8 cellular contexts compared by ENCODE assay signal in genomic region chr13:40116008-40116407, GRCh38.
DNase-seq lines count a peak whose midpoint lies in the region; ATAC-seq and TF ChIP-seq lines count a peak whose summit lies in the region.

No MANE protein-coding gene starts in this region.

- H3K4me3 Mint-ChIP-seq in activated naive CD8-positive, alpha-beta T cell: no peak overlapping the region
- no peak overlapping the region for H3K4me3 Mint-ChIP-seq in HFFc6

- H3K36me3 ChIP-seq in ACC112 (ENCODE audit: insufficient read depth, low read length) (no peaks in the 10 kb centered on the region), hepatocyte (replicated peaks; ENCODE audit: insufficient read depth, low read depth) (no peaks in the 10 kb centered on the region)

- H3K4me2 ChIP-seq in hepatocyte: peak overlapping the region; percentile 37

- H3K79me2 ChIP-seq in ACC112 (ENCODE audit: control insufficient read depth, insufficient read depth, low read length, unreplicated experiment): no peaks in the 10 kb centered on the region
- no peaks in the 10 kb centered on the region for H3K79me2 ChIP-seq in hepatocyte

- H4K20me1 ChIP-seq in hepatocyte (ENCODE audit: insufficient read depth, poor library complexity, severe bottlenecking): no peaks in the 10 kb centered on the region

- WGBS in hepatocyte (ENCODE audit: low lambda C conversion rate, missing lambda C conversion rate): 29% methylated on average over 6 of the region's 6 CpGs

- H3K9me3 ChIP-seq in hepatocyte (ENCODE audit: low read depth): no peaks in the 10 kb centered on the region

- no peaks in the 10 kb centered on the region for H3K9me3 Mint-ChIP-seq in activated naive CD8-positive, alpha-beta T cell (ENCODE audit: low read depth)
- H3K9me3 Mint-ChIP-seq in HFFc6: no peaks in the 10 kb centered on the region; the same call in none of the 2 replicates

- peak; percentile 95 for ATAC-seq in GM19452 (IDR thresholded peaks at IDR 0.05; ENCODE audit: unreplicated experiment)

- no peaks in the 10 kb centered on the region for H3K27me3 Mint-ChIP-seq in activated naive CD8-positive, alpha-beta T cell
- no peaks in the 10 kb centered on the region for H3K27me3 Mint-ChIP-seq in HFFc6 (ENCODE audit: insufficient read depth)

- no peak for TF ChIP-seq CTCF in hepatocyte (IDR thresholded peaks at IDR 0.05; ENCODE audit: poor library complexity)
- TF ChIP-seq CTCF in HFFc6 (IDR thresholded peaks at IDR 0.05): no peak

- peaks cover 13% of the 10 kb centered on the region for H3K4me1 Mint-ChIP-seq in activated naive CD8-positive, alpha-beta T cell (ENCODE audit: low read depth)
- H3K4me1 Mint-ChIP-seq in HFFc6 (ENCODE audit: low read depth): no peaks in the 10 kb centered on the region

- H3K27ac Mint-ChIP-seq in activated naive CD8-positive, alpha-beta T cell: peak overlapping the region; percentile 54
- H3K27ac Mint-ChIP-seq in HFFc6: no peak overlapping the region

- H3K36me3 Mint-ChIP-seq in activated naive CD8-positive, alpha-beta T cell: peaks cover under 1% of the 10 kb centered on the region
- H3K36me3 Mint-ChIP-seq in HFFc6 (ENCODE audit: low read depth): no peaks in the 10 kb centered on the region

- H3K27me3 ChIP-seq in ACC112 (ENCODE audit: insufficient read depth, low read length) (no peaks in the 10 kb centered on the region), hepatocyte (no peaks in the 10 kb centered on the region)

- H3K4me1 ChIP-seq in ACC112 (ENCODE audit: control insufficient read depth, insufficient read depth, low read length, unreplicated experiment): peaks cover 44% of the 10 kb centered on the region
- H3K4me1 ChIP-seq in hepatocyte (ENCODE audit: insufficient read depth): peaks cover 22% of the 10 kb centered on the region

- H3K4me3 ChIP-seq in ACC112 (ENCODE audit: low read depth, low read length) (peak overlapping the region; percentile 30; the same call in 1 of the 2 replicates), hepatocyte (no peak overlapping the region)

- H3K27ac ChIP-seq in ACC112 (ENCODE audit: low read depth, low read length): peak overlapping the region; percentile 95
- peak overlapping the region; percentile 92 for H3K27ac ChIP-seq in hepatocyte

- DNase-seq in LHCN-M2 (ENCODE audit: low read depth) (peak; percentile 90), hepatocyte (ENCODE audit: low spot score) (peak; percentile 84), T1000 (lab: John Stamatoyannopoulos, UW) (no peak), HFFc6 (no peak)
- DNase-seq in stimulated activated CD8-positive, alpha-beta memory T cell treated with anti-CD3 and anti-CD28 coated beads, Interleukin-15, amount 100 ng/mL, for 48 hours (ENCODE audit: low read depth in 2 of 2): peak; percentile 19 to 27

- H3K9me2 ChIP-seq in hepatocyte (replicated peaks; ENCODE audit: insufficient read depth): no peaks in the 10 kb centered on the region

- H2AFZ ChIP-seq in ACC112 (ENCODE audit: low read length, unreplicated experiment): peak overlapping the region; percentile 76
- H2AFZ ChIP-seq in hepatocyte: peak overlapping the region; percentile 26

Comparison
In these comparisons a context has a peak if more than half of its experiments do, and no peak if none do; other contexts are left out.
1. DNase-seq: peak in LHCN-M2 (single experiment), hepatocyte (single experiment) and stimulated activated CD8-positive, alpha-beta memory T cell treated with anti-CD3 and anti-CD28 coated beads, Interleukin-15, amount 100 ng/mL, for 48 hours (2 of 2); none in T1000 (single experiment) and HFFc6 (single experiment).